Comparison of ENCODE assay signal across 1 cellular context in the genomic region with DNA sequence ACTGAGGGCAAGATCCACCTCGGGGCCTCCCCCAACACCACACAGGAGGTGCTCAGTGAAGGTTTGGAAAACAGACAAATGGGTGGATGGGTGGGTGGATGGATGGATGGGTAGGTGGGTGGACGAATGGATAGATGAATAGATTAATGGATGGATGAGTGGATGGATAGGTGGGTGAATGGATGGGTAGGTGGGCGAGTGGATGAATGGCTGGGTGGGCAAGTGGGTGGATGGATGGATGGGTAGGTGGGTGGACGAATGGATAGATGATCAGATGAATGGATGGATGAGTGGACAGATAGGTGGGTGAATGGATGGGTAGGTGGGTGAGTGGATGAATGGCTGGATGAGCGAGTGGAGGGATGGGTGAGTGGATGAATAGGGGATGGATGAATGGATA.
TF ChIP-seq lines count a peak whose summit lies in the region.

No MANE protein-coding gene starts in this region.

TF ChIP-seq in HepG2, 621 proteins besides CTCF, POLR2A, EP300 and RAD21:
- TF ChIP-seq ZNF883 (CRISPR knock-in tag; IDR thresholded peaks at IDR 0.05; ENCODE audit: not compliant biosample characterization) (no peak), MTA3 (CRISPR knock-in tag; IDR thresholded peaks at IDR 0.05) (no peak)
